In the genomic region with DNA sequence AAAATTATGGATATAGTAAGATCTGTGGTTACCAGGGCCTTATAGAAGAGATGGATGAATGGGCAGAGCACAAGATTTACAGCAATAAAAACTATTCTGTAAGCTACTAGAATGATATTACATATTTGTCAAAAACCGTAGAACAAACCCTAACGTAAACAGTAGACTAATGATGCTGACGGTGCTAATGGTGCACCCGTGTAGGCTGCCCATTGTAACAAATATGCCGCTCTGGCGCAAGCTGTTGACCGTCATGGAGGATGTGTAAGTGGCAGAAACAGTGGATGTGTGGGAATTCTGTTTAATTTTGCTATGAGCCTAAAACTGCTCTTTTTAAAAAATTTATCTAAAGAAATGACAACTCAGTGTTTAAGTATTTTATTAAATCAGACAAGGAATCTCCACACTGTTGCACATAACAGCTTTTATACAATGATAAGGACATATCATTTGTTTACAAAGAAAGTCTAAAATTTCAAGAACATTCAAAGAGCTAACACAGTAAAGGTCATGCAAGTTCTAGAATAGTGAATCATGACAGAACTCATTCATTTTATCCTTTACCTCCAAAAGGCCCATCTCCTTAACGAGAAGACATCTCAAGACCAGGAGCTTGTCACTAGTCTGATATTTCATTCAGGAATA, we compare ENCODE assay signal across 26 cellular contexts.
"Had no signal": no experiment of that assay in that cellular context is flagged by ENCODE, and none has a peak within 500 bp of the region (broad histone marks: within the 10 kb centered on the region; RNA-seq: fewer than 3 reads in every experiment).

No MANE protein-coding gene starts in this region.

- H3K9me3 ChIP-seq: ascending aorta, colonic mucosa, gastrocnemius medialis, ovary, right lobe of liver, thyroid gland, upper lobe of left lung, vagina had no signal

- H3K27me3 Mint-ChIP-seq: brain, progenitor cell of endocrine pancreas had no signal

- H3K79me2 ChIP-seq: hepatocyte had no signal

- H3K27me3 ChIP-seq: ascending aorta, cardiac muscle cell, colonic mucosa, gastrocnemius medialis, hepatocyte, ovary, right lobe of liver, thyroid gland, upper lobe of left lung, vagina had no signal

- H3K4me2 ChIP-seq: hepatocyte had no signal

- DNase-seq: activated CD4-positive, alpha-beta T cell treated with anti-CD3 and anti-CD28 coated beads for 1 hour; activated CD8-positive, alpha-beta memory T cell treated with anti-CD3 and anti-CD28 coated beads for 24 hours; activated naive CD4-positive, alpha-beta T cell; activated T-cell treated with anti-CD3 and anti-CD28 coated beads, Interleukin-2, amount 50 U/mL, for 1 hour; cerebellar nuclear complex; colonic mucosa; effector memory CD4-positive, alpha-beta T cell; gastrocnemius medialis; islet precursor cell; left ventricle myocardium superior; ovary; right lobe of liver; stimulated activated CD4-positive, alpha-beta T cell treated with anti-CD3 and anti-CD28 coated beads, Interleukin-2, amount 100 ng/mL, for 48 hours; stimulated activated naive CD8-positive, alpha-beta T cell treated with anti-CD3 and anti-CD28 coated beads, Interleukin-15, Interleukin-2, amounts not matched to agents 100 U/mL and 50 U/mL, for 24 hours; substantia nigra; T-helper 9 cell; thyroid gland; upper lobe of left lung had no signal

- H3K9me3 Mint-ChIP-seq: activated naive CD4-positive, alpha-beta T cell treated with anti-CD3 and anti-CD28 coated beads, Interleukin-2, amount 50 U/mL, for 72 hours; brain; WTC11 had no signal

- H3K4me1 ChIP-seq: ascending aorta, colonic mucosa, gastrocnemius medialis, thyroid gland, upper lobe of left lung, vagina had no signal

- H3K4me3 ChIP-seq: ascending aorta, cardiac muscle cell, colonic mucosa, gastrocnemius medialis, hepatocyte, ovary, right lobe of liver, thyroid gland, upper lobe of left lung, vagina had no signal

- H2AFZ ChIP-seq: hepatocyte had no signal

- H3K27ac ChIP-seq: ascending aorta, colonic mucosa, gastrocnemius medialis, hepatocyte, ovary, right lobe of liver, thyroid gland, upper lobe of left lung, vagina had no signal

- H3K27ac Mint-ChIP-seq: progenitor cell of endocrine pancreas, WTC11 had no signal

- H3K4me1 Mint-ChIP-seq: brain had no signal

- H3K4me3 Mint-ChIP-seq: brain, WTC11 had no signal

- ATAC-seq: gastrocnemius medialis, left ventricle myocardium superior, right lobe of liver, WTC11 had no signal
